Comparison of ENCODE assay signal across 1 cellular context in the genomic region with DNA sequence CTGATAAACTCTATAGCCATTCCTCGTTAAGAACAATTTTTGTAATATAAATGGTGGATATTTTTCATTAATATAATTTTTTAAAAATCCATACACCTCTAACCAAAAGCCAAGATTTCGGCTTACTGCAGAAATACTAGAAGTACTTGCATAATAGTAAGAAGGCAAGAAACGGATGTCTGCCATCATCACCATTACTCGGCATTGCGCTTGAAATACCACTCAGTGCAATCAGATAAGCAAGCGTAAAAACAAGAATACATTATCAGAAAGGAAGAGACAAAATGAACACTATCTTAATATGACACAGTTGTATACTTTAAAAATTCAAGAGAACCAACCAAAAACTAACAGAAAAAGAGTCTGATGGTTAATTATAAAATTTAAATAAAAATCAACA.
TF ChIP-seq lines count a peak whose summit lies in the region.

No MANE protein-coding gene starts in this region.

TF ChIP-seq in K562, 482 proteins besides CTCF, POLR2A, EP300 and RAD21 (continued from another document and continues in another):
- TF ChIP-seq, protein P1, sequence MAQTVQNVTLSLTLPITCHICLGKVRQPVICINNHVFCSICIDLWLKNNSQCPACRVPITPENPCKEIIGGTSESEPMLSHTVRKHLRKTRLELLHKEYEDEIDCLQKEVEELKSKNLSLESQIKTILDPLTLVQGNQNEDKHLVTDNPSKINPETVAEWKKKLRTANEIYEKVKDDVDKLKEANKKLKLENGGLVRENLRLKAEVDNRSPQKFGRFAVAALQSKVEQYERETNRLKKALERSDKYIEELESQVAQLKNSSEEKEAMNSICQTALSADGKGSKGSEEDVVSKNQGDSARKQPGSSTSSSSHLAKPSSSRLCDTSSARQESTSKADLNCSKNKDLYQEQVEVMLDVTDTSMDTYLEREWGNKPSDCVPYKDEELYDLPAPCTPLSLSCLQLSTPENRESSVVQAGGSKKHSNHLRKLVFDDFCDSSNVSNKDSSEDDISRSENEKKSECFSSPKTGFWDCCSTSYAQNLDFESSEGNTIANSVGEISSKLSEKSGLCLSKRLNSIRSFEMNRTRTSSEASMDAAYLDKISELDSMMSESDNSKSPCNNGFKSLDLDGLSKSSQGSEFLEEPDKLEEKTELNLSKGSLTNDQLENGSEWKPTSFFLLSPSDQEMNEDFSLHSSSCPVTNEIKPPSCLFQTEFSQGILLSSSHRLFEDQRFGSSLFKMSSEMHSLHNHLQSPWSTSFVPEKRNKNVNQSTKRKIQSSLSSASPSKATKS (CRISPR knock-in tag; IDR thresholded peaks at IDR 0.05) = no peak
- TF ChIP-seq HCFC1 (IDR thresholded peaks at IDR 0.05; ENCODE audit: low read depth, low read length) (no peak), ZNF75A (CRISPR knock-in tag; IDR thresholded peaks at IDR 0.05) (0 out of 2 replicates have a peak, but pooled peaks have one; percentile 8), DACH1 (IDR thresholded peaks at IDR 0.05; ENCODE audit: partially characterized antibody) (no peak), ZNF584 (CRISPR knock-in tag; IDR thresholded peaks at IDR 0.05; ENCODE audit: low read depth) (0 out of 2 replicates have a peak, but pooled peaks have one; percentile 50), CEBPG (CRISPR knock-in tag; IDR thresholded peaks at IDR 0.05) (no peak), CEBPG (tag; conservative IDR thresholded peaks at IDR 0.05 in 1 of 2, IDR thresholded peaks at IDR 0.05 in 1 of 2) (peak; percentile 36 to 59; a peak in 3 of 4 replicates), TFAM (CRISPR knock-in tag; conservative IDR thresholded peaks at IDR 0.05) (no peak), RFX1 (IDR thresholded peaks at IDR 0.05) (no peak), ETV1 (tag; conservative IDR thresholded peaks at IDR 0.05; ENCODE audit: low read depth) (peak; percentile 31; the same call in 1 of the 2 replicates), FOXA3 (CRISPR knock-in tag; conservative IDR thresholded peaks at IDR 0.05 in 1 of 2, IDR thresholded peaks at IDR 0.05 in 1 of 2) (no peak), RCOR1 (IDR thresholded peaks at IDR 0.05; ENCODE audit: borderline replicate concordance in 1 of 2, low read depth in 2 of 2, low read length in 2 of 2) (0 out of 4 replicates have a peak, but pooled peaks of 1 of the 2 experiments have one; percentile 13), ZNF143 (CRISPR knock-in tag; IDR thresholded peaks at IDR 0.05) (no peak), PCBP2 (IDR thresholded peaks at IDR 0.05; ENCODE audit: low read depth, low read length, poor library complexity, severe bottlenecking) (no peak), ZNF12 (CRISPR knock-in tag; IDR thresholded peaks at IDR 0.05) (no peak), SMC3 (conservative IDR thresholded peaks at IDR 0.05; ENCODE audit: insufficient read depth, low read depth, low read length) (no peak), ZKSCAN3 (CRISPR knock-in tag; IDR thresholded peaks at IDR 0.05) (no peak), WHSC1 (IDR thresholded peaks at IDR 0.05; ENCODE audit: low read length) (no peak), ZNF408 (CRISPR knock-in tag; IDR thresholded peaks at IDR 0.05; ENCODE audit: low read depth) (no peak), ZFP30 (CRISPR knock-in tag; IDR thresholded peaks at IDR 0.05; ENCODE audit: borderline replicate concordance) (no peak), ELF4 (CRISPR knock-in tag; IDR thresholded peaks at IDR 0.05) (no peak), HNRNPL (IDR thresholded peaks at IDR 0.05; ENCODE audit: low read depth, low read length) (no peak), CBFB (CRISPR knock-in tag; IDR thresholded peaks at IDR 0.05) (no peak), DPF2 (IDR thresholded peaks at IDR 0.05) (peak; percentile 75), PTBP1 (IDR thresholded peaks at IDR 0.05; ENCODE audit: low read depth, low read length) (no peak), ZNF316 (IDR thresholded peaks at IDR 0.05) (no peak), SMAD4 (CRISPR knock-in tag; conservative IDR thresholded peaks at IDR 0.05) (0 out of 2 replicates have a peak, but pooled peaks have one; percentile 24), SUPT5H (IDR thresholded peaks at IDR 0.05) (no peak)
- TF ChIP-seq, protein P2, sequence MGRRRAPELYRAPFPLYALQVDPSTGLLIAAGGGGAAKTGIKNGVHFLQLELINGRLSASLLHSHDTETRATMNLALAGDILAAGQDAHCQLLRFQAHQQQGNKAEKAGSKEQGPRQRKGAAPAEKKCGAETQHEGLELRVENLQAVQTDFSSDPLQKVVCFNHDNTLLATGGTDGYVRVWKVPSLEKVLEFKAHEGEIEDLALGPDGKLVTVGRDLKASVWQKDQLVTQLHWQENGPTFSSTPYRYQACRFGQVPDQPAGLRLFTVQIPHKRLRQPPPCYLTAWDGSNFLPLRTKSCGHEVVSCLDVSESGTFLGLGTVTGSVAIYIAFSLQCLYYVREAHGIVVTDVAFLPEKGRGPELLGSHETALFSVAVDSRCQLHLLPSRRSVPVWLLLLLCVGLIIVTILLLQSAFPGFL (CRISPR knock-in tag; IDR thresholded peaks at IDR 0.05) = no peak
- TF ChIP-seq, protein P3, sequence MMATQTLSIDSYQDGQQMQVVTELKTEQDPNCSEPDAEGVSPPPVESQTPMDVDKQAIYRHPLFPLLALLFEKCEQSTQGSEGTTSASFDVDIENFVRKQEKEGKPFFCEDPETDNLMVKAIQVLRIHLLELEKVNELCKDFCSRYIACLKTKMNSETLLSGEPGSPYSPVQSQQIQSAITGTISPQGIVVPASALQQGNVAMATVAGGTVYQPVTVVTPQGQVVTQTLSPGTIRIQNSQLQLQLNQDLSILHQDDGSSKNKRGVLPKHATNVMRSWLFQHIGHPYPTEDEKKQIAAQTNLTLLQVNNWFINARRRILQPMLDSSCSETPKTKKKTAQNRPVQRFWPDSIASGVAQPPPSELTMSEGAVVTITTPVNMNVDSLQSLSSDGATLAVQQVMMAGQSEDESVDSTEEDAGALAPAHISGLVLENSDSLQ (IDR thresholded peaks at IDR 0.05) = no peak
- TF ChIP-seq, protein P4, sequence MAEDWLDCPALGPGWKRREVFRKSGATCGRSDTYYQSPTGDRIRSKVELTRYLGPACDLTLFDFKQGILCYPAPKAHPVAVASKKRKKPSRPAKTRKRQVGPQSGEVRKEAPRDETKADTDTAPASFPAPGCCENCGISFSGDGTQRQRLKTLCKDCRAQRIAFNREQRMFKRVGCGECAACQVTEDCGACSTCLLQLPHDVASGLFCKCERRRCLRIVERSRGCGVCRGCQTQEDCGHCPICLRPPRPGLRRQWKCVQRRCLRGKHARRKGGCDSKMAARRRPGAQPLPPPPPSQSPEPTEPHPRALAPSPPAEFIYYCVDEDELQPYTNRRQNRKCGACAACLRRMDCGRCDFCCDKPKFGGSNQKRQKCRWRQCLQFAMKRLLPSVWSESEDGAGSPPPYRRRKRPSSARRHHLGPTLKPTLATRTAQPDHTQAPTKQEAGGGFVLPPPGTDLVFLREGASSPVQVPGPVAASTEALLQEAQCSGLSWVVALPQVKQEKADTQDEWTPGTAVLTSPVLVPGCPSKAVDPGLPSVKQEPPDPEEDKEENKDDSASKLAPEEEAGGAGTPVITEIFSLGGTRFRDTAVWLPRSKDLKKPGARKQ (CRISPR knock-in tag; IDR thresholded peaks at IDR 0.05) = peak; percentile 53; the same call in 1 of the 2 replicates
- TF ChIP-seq, protein P5, sequence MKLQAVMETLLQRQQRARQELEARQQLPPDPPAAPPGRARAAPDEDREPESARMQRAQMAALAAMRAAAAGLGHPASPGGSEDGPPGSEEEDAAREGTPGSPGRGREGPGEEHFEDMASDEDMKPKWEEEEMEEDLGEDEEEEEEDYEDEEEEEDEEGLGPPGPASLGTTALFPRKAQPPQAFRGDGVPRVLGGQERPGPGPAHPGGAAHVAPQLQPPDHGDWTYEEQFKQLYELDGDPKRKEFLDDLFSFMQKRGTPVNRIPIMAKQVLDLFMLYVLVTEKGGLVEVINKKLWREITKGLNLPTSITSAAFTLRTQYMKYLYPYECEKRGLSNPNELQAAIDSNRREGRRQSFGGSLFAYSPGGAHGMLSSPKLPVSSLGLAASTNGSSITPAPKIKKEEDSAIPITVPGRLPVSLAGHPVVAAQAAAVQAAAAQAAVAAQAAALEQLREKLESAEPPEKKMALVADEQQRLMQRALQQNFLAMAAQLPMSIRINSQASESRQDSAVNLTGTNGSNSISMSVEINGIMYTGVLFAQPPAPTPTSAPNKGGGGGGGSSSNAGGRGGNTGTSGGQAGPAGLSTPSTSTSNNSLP (IDR thresholded peaks at IDR 0.05; ENCODE audit: borderline replicate concordance, low read depth, low read length) = no peak
- TF ChIP-seq, protein P6, sequence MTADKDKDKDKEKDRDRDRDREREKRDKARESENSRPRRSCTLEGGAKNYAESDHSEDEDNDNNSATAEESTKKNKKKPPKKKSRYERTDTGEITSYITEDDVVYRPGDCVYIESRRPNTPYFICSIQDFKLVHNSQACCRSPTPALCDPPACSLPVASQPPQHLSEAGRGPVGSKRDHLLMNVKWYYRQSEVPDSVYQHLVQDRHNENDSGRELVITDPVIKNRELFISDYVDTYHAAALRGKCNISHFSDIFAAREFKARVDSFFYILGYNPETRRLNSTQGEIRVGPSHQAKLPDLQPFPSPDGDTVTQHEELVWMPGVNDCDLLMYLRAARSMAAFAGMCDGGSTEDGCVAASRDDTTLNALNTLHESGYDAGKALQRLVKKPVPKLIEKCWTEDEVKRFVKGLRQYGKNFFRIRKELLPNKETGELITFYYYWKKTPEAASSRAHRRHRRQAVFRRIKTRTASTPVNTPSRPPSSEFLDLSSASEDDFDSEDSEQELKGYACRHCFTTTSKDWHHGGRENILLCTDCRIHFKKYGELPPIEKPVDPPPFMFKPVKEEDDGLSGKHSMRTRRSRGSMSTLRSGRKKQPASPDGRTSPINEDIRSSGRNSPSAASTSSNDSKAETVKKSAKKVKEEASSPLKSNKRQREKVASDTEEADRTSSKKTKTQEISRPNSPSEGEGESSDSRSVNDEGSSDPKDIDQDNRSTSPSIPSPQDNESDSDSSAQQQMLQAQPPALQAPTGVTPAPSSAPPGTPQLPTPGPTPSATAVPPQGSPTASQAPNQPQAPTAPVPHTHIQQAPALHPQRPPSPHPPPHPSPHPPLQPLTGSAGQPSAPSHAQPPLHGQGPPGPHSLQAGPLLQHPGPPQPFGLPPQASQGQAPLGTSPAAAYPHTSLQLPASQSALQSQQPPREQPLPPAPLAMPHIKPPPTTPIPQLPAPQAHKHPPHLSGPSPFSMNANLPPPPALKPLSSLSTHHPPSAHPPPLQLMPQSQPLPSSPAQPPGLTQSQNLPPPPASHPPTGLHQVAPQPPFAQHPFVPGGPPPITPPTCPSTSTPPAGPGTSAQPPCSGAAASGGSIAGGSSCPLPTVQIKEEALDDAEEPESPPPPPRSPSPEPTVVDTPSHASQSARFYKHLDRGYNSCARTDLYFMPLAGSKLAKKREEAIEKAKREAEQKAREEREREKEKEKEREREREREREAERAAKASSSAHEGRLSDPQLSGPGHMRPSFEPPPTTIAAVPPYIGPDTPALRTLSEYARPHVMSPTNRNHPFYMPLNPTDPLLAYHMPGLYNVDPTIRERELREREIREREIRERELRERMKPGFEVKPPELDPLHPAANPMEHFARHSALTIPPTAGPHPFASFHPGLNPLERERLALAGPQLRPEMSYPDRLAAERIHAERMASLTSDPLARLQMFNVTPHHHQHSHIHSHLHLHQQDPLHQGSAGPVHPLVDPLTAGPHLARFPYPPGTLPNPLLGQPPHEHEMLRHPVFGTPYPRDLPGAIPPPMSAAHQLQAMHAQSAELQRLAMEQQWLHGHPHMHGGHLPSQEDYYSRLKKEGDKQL (CRISPR knock-in tag; IDR thresholded peaks at IDR 0.05; ENCODE audit: borderline replicate concordance) = no peak
- TF ChIP-seq, protein P7, sequence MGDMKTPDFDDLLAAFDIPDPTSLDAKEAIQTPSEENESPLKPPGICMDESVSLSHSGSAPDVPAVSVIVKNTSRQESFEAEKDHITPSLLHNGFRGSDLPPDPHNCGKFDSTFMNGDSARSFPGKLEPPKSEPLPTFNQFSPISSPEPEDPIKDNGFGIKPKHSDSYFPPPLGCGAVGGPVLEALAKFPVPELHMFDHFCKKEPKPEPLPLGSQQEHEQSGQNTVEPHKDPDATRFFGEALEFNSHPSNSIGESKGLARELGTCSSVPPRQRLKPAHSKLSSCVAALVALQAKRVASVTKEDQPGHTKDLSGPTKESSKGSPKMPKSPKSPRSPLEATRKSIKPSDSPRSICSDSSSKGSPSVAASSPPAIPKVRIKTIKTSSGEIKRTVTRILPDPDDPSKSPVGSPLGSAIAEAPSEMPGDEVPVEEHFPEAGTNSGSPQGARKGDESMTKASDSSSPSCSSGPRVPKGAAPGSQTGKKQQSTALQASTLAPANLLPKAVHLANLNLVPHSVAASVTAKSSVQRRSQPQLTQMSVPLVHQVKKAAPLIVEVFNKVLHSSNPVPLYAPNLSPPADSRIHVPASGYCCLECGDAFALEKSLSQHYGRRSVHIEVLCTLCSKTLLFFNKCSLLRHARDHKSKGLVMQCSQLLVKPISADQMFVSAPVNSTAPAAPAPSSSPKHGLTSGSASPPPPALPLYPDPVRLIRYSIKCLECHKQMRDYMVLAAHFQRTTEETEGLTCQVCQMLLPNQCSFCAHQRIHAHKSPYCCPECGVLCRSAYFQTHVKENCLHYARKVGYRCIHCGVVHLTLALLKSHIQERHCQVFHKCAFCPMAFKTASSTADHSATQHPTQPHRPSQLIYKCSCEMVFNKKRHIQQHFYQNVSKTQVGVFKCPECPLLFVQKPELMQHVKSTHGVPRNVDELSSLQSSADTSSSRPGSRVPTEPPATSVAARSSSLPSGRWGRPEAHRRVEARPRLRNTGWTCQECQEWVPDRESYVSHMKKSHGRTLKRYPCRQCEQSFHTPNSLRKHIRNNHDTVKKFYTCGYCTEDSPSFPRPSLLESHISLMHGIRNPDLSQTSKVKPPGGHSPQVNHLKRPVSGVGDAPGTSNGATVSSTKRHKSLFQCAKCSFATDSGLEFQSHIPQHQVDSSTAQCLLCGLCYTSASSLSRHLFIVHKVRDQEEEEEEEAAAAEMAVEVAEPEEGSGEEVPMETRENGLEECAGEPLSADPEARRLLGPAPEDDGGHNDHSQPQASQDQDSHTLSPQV (IDR thresholded peaks at IDR 0.05) = peak; percentile 29; the same call in 1 of the 2 replicates
- TF ChIP-seq, protein P8, sequence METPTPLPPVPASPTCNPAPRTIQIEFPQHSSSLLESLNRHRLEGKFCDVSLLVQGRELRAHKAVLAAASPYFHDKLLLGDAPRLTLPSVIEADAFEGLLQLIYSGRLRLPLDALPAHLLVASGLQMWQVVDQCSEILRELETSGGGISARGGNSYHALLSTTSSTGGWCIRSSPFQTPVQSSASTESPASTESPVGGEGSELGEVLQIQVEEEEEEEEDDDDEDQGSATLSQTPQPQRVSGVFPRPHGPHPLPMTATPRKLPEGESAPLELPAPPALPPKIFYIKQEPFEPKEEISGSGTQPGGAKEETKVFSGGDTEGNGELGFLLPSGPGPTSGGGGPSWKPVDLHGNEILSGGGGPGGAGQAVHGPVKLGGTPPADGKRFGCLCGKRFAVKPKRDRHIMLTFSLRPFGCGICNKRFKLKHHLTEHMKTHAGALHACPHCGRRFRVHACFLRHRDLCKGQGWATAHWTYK (CRISPR knock-in tag; IDR thresholded peaks at IDR 0.05) = no peak
- TF ChIP-seq, protein P9, sequence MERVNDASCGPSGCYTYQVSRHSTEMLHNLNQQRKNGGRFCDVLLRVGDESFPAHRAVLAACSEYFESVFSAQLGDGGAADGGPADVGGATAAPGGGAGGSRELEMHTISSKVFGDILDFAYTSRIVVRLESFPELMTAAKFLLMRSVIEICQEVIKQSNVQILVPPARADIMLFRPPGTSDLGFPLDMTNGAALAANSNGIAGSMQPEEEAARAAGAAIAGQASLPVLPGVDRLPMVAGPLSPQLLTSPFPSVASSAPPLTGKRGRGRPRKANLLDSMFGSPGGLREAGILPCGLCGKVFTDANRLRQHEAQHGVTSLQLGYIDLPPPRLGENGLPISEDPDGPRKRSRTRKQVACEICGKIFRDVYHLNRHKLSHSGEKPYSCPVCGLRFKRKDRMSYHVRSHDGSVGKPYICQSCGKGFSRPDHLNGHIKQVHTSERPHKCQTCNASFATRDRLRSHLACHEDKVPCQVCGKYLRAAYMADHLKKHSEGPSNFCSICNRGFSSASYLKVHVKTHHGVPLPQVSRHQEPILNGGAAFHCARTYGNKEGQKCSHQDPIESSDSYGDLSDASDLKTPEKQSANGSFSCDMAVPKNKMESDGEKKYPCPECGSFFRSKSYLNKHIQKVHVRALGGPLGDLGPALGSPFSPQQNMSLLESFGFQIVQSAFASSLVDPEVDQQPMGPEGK (CRISPR knock-in tag; IDR thresholded peaks at IDR 0.05; ENCODE audit: borderline replicate concordance) = no peak
